Comparison of ENCODE assay signal across 13 cellular contexts in genomic region chr9:127370651-127371648, GRCh38. TPM values are rescaled to one million over a fixed set of nuclear protein-coding genes. Genes with fewer than 3 reads are reported as not detected.
DNase-seq lines count a peak whose midpoint lies in the region; ATAC-seq and TF ChIP-seq lines count a peak whose summit lies in the region.
"Had no signal": no experiment of that assay in that cellular context is flagged by ENCODE, and none has a peak within 500 bp of the region (broad histone marks: within the 10 kb centered on the region; RNA-seq: fewer than 3 reads in every experiment).

No MANE protein-coding gene starts in this region.

- H3K14ac ChIP-seq in neuronal stem cell (ENCODE audit: low read length), result peak overlapping the region; percentile 11

- no peak overlapping the region for H3K4me2 ChIP-seq in neuronal stem cell (ENCODE audit: insufficient read depth, low read length, poor library complexity, severe bottlenecking)

- no peak overlapping the region for H4K8ac ChIP-seq in neuronal stem cell (ENCODE audit: low read depth, low read length)

- H3K23ac ChIP-seq in neuronal stem cell (ENCODE audit: low read depth, low read length, poor library complexity), result no peak overlapping the region

- H2AFZ ChIP-seq in neuronal stem cell (ENCODE audit: low read length), result no peak overlapping the region

- H2AK5ac ChIP-seq in neuronal stem cell (ENCODE audit: low read depth, low read length), result no peak overlapping the region

- H2BK120ac ChIP-seq in neuronal stem cell (ENCODE audit: low read depth, low read length), result no peak overlapping the region

- H3K36me3 ChIP-seq in Caco-2 (ENCODE audit: control insufficient read depth, insufficient read depth, low read length) (no peaks in the 10 kb centered on the region), neuronal stem cell (replicated peaks in 1 of 2; ENCODE audit: control insufficient read depth in 2 of 2, insufficient read depth in 2 of 2, low read length in 2 of 2) (peaks cover 0 to 2% of the 10 kb centered on the region in 2 donors), thyroid gland (no peaks in the 10 kb centered on the region)

- no peak overlapping the region for H2BK15ac ChIP-seq in neuronal stem cell (ENCODE audit: low read length)

- no peak for TF ChIP-seq CTCF in Caco-2 (IDR thresholded peaks at IDR 0.05; ENCODE audit: insufficient read depth in 1 of 2, low read depth in 1 of 2, low read length in 1 of 2, severe bottlenecking in 1 of 2, unreplicated experiment in 1 of 2)
- no peak for TF ChIP-seq CTCF in thyroid gland (IDR thresholded peaks at IDR 0.05)

- H3K27ac ChIP-seq in neuronal stem cell (replicated peaks; ENCODE audit: low read length) (no peak overlapping the region), thyroid gland (no peak overlapping the region)

- no peaks in the 10 kb centered on the region for H3K79me1 ChIP-seq in neuronal stem cell (ENCODE audit: low read depth, low read length)

- no peak for ATAC-seq in HG03439 (IDR thresholded peaks at IDR 0.05; ENCODE audit: unreplicated experiment)

- no peak overlapping the region for H3K4ac ChIP-seq in neuronal stem cell (ENCODE audit: low read length)

- DNase-seq in Caco-2 (peak; percentile 21 to 36), ELR (ENCODE audit: low read depth) (peak; percentile 3), neuronal stem cell (ENCODE audit: low spot score) (no peak), thyroid gland (no peak), OCI-M2 (lab: John Stamatoyannopoulos, UW; ENCODE audit: unreplicated experiment) (no peak)
- DNase-seq: CD8-positive, alpha-beta memory T cell; DMS 273 treated with DMSO at 0.1 percent for 48 hours; IMR-90; NCI-H1105 treated with DMSO at 0.1 percent for 48 hours; NCI-H187; NCI-H774 had no signal

- H3K27ac Mint-ChIP-seq in Caco-2 (ENCODE audit: unreplicated experiment), result peak overlapping the region; percentile 82
- peak overlapping the region; percentile 78 for H3K27ac Mint-ChIP-seq in dendritic cell treated with granulocyte-macrophage colony-stimulating factor and Interleukin-4, amounts not matched to agents 40 ng/mL and 50 ng/mL, for 4 days

- H3K18ac ChIP-seq in neuronal stem cell (ENCODE audit: low read length), result no peak overlapping the region

- no peak overlapping the region for H3K4me3 ChIP-seq in Caco-2 (ENCODE audit: low read depth, low read length)
- no peak overlapping the region for H3K4me3 ChIP-seq in neuronal stem cell (ENCODE audit: low read length in 2 of 2)
- H3K4me3 ChIP-seq in thyroid gland (replicated peaks in 1 of 3), result no peak overlapping the region

- no peak overlapping the region for H2BK5ac ChIP-seq in neuronal stem cell (ENCODE audit: low read length)

- no peak overlapping the region for H2BK12ac ChIP-seq in neuronal stem cell (ENCODE audit: low read length)

- WGBS in neuronal stem cell (ENCODE audit: extremely low coverage in 2 of 2, insufficient read length in 2 of 2, insufficient replicate concordance in 1 of 2), 2 donors, result no CpG with 5 or more reads among the region's 13 CpGs
- 83 to 84% methylated on average over 13 of the region's 13 CpGs for WGBS in thyroid gland, 2 donors

- peaks cover 4% of the 10 kb centered on the region for H3K36me3 Mint-ChIP-seq in Caco-2 (ENCODE audit: insufficient read depth, unreplicated experiment)
- H3K36me3 Mint-ChIP-seq in dendritic cell treated with granulocyte-macrophage colony-stimulating factor and Interleukin-4, amounts not matched to agents 40 ng/mL and 50 ng/mL, for 4 days (ENCODE audit: low read depth), result no peaks in the 10 kb centered on the region

- POLR2A ChIA-PET in Caco-2 (lab: Charles Lee), result interaction anchor here (1.7 to 2.3 kb wide), 2 partner anchors 17 to 26 kb away, joined by 10 to 13 read pairs; partner anchors contain the start of gene SLC2A8

- peak overlapping the region; percentile 34 for H3K9ac ChIP-seq in neuronal stem cell (ENCODE audit: low read depth, low read length, poor library complexity)

- H4K91ac ChIP-seq in neuronal stem cell (ENCODE audit: low read depth, low read length, poor library complexity), result no peak overlapping the region

- H3K27me3 Mint-ChIP-seq in Caco-2 (ENCODE audit: insufficient read depth, unreplicated experiment), result no peaks in the 10 kb centered on the region
- H3K27me3 Mint-ChIP-seq in dendritic cell treated with granulocyte-macrophage colony-stimulating factor and Interleukin-4, amounts not matched to agents 40 ng/mL and 50 ng/mL, for 4 days, result peaks cover 24% of the 10 kb centered on the region

- H3K27me3 ChIP-seq in Caco-2 (replicated peaks; ENCODE audit: control insufficient read depth, insufficient read depth, low read length) (no peaks in the 10 kb centered on the region), neuronal stem cell (ENCODE audit: control insufficient read depth in 3 of 3, insufficient read depth in 3 of 3, low read depth in 1 of 3, low read length in 3 of 3) (no peaks in the 10 kb centered on the region), thyroid gland (no peaks in the 10 kb centered on the region)

- H3K4me1 Mint-ChIP-seq in Caco-2 (ENCODE audit: low read depth, unreplicated experiment), result peaks cover 25% of the 10 kb centered on the region
- peaks cover 28% of the 10 kb centered on the region for H3K4me1 Mint-ChIP-seq in dendritic cell treated with granulocyte-macrophage colony-stimulating factor and Interleukin-4, amounts not matched to agents 40 ng/mL and 50 ng/mL, for 4 days (ENCODE audit: low read depth)
- H3K4me1 Mint-ChIP-seq: CD8-positive, alpha-beta memory T cell had no signal

- CTCF ChIA-PET in Caco-2 (lab: Charles Lee), result interaction anchor here (0.9 to 3.3 kb wide), 3 partner anchors 10 to 27 kb away, joined by 5 to 12 read pairs (median 7); partner anchors contain the start of gene SLC2A8

- peaks cover 16% of the 10 kb centered on the region for H3K4me1 ChIP-seq in Caco-2
- peaks cover 1 to 2% of the 10 kb centered on the region in 2 donors for H3K4me1 ChIP-seq in neuronal stem cell (ENCODE audit: control insufficient read depth in 2 of 2, insufficient read depth in 1 of 2, low read depth in 1 of 2, low read length in 2 of 2)
- H3K4me1 ChIP-seq in thyroid gland, result no peaks in the 10 kb centered on the region

- peak overlapping the region; percentile 43 for H3K4me3 Mint-ChIP-seq in Caco-2 (ENCODE audit: unreplicated experiment)
- no peak overlapping the region for H3K4me3 Mint-ChIP-seq in dendritic cell treated with granulocyte-macrophage colony-stimulating factor and Interleukin-4, amounts not matched to agents 40 ng/mL and 50 ng/mL, for 4 days
- H3K4me3 Mint-ChIP-seq: CD8-positive, alpha-beta memory T cell had no signal

- no peaks in the 10 kb centered on the region for H3K9me3 ChIP-seq in Caco-2
- H3K9me3 ChIP-seq in neuronal stem cell (replicated peaks in 1 of 2; ENCODE audit: control insufficient read depth in 2 of 2, insufficient read depth in 1 of 2, low read depth in 1 of 2, low read length in 2 of 2), result no peaks in the 10 kb centered on the region
- H3K9me3 ChIP-seq in thyroid gland, result no peaks in the 10 kb centered on the region

- intact Hi-C loops in Caco-2 (cut with micrococcal nuclease; ENCODE audit: unreplicated experiment), result loop anchor here (1.0 kb wide), 1 partner anchor 17 kb away; no protein-coding TSS in a partner anchor
- intact Hi-C loops in dendritic cell treated with granulocyte-macrophage colony-stimulating factor and Interleukin-4, amounts not matched to agents 40 ng/mL and 50 ng/mL, for 4 days (cut with micrococcal nuclease), result no loop called here
- intact Hi-C loops in thyroid gland (cut with DNase I), result no loop called here

- no peak for TF ChIP-seq POLR2A in thyroid gland (IDR thresholded peaks at IDR 0.05)

- no TSS peak for BruUV-seq in Caco-2 (replicated peaks; lab: Mats Ljungman, UMichigan)

- no peaks in the 10 kb centered on the region for H3K9me3 Mint-ChIP-seq in Caco-2 (ENCODE audit: unreplicated experiment)
- no peaks in the 10 kb centered on the region for H3K9me3 Mint-ChIP-seq in dendritic cell treated with granulocyte-macrophage colony-stimulating factor and Interleukin-4, amounts not matched to agents 40 ng/mL and 50 ng/mL, for 4 days
- H3K9me3 Mint-ChIP-seq: CD8-positive, alpha-beta memory T cell had no signal

RNA-seq across cellular contexts. Expression of gene SLC2A8, which starts 26.0 kb away (rescaled TPM):
- total RNA-seq in Caco-2 (2022) (141 and 144 TPM in 2 replicates), thyroid gland (10 to 100 TPM; 25.4 to 38.2 (median 29.9) TPM)
- polyA plus RNA-seq in neuronal stem cell (2013, experiment 1 of 2), result 10.9 TPM
- 10.8 TPM for polyA plus RNA-seq in neuronal stem cell (2013, experiment 2 of 2)

RNA-seq across cellular contexts. Expression of gene ZNF79, which starts 53.2 kb away (rescaled TPM):
- total RNA-seq in Caco-2 (2022), result 9.2 and 9.3 TPM in 2 replicates
- polyA plus RNA-seq in neuronal stem cell (2013, experiment 1 of 2), result 3.2 TPM
- 3.3 TPM for polyA plus RNA-seq in neuronal stem cell (2013, experiment 2 of 2)
- total RNA-seq in thyroid gland, result 10 to 100 TPM; 10.6 to 19.4 (median 15.9) TPM

Comparison
In these comparisons a context has a peak if more than half of its experiments do, and no peak if none do; other contexts are left out.
1. DNase-seq: peak in Caco-2 (2 of 2) and ELR (single experiment); none in neuronal stem cell (single experiment), thyroid gland (0 of 2) and OCI-M2 (single experiment).